Comparison of ENCODE assay signal across 12 cellular contexts in genomic region chr1:20494609-20495311, GRCh38. TPM values are rescaled to one million over a fixed set of nuclear protein-coding genes. Genes with fewer than 3 reads are reported as not detected.
A peak's percentile ranks its signal among the peaks of the same experiment; 100 is the strongest.
DNase-seq lines count a peak whose midpoint lies in the region; ATAC-seq, FAIRE-seq and TF ChIP-seq lines count a peak whose summit lies in the region.
"Had no signal": no experiment of that assay in that cellular context is flagged by ENCODE, and none has a peak within 500 bp of the region (broad histone marks: within the 10 kb centered on the region; RNA-seq: fewer than 3 reads in every experiment).

No MANE protein-coding gene starts in this region.

- intact Hi-C loops in OCI-LY7 (cut with micrococcal nuclease; ENCODE audit: unreplicated experiment), result loop anchor here (2.0 to 5.0 kb wide), 2 partner anchors 394 to 577 kb away; no protein-coding TSS in a partner anchor

- H2AFZ ChIP-seq in OCI-LY7 (ENCODE audit: low read length) (peak overlapping the region; percentile 90; the same call in 1 of the 2 replicates), H1 (ENCODE audit: low read length) (0 out of 2 replicates have a peak overlapping the region, but pooled peaks have one; percentile 65), neuronal stem cell (ENCODE audit: low read length) (peak overlapping the region; percentile 73)

- 68% methylated on average over 5 of the region's 5 CpGs; no CpG with 5 or more reads in 1 of the 2 experiments for WGBS in H1 (ENCODE audit: extremely low coverage in 1 of 2, insufficient coverage in 1 of 2, insufficient read length in 1 of 2, insufficient replicate concordance in 2 of 2, low coverage in 1 of 2, low lambda C conversion rate in 2 of 2, missing lambda C conversion rate in 1 of 2), 2 experiments
- no CpG with 5 or more reads among the region's 5 CpGs for WGBS in neuronal stem cell (ENCODE audit: extremely low coverage in 2 of 2, insufficient read length in 2 of 2, insufficient replicate concordance in 1 of 2), 2 donors

- H2BK5ac ChIP-seq in H1 (ENCODE audit: low read depth, low read length), result peak overlapping the region; percentile 30; the same call in 1 of the 2 replicates
- H2BK5ac ChIP-seq in neuronal stem cell (ENCODE audit: low read length), result no peak overlapping the region

- H3K4me1 ChIP-seq in OCI-LY7 (ENCODE audit: insufficient read depth, low read length, poor library complexity, severe bottlenecking) (peaks cover 21% of the 10 kb centered on the region), H1 (replicated peaks in 1 of 4; ENCODE audit: control insufficient read depth in 3 of 4, insufficient read depth in 4 of 4, low read length in 3 of 4) (peaks cover 0 to 11% (median 0%) of the 10 kb centered on the region in 4 experiments; a peak in 3 of 7 replicates), neuronal stem cell (ENCODE audit: control insufficient read depth in 2 of 2, insufficient read depth in 1 of 2, low read depth in 1 of 2, low read length in 2 of 2) (peaks cover 2 to 5% of the 10 kb centered on the region in 2 donors)

- H3K18ac ChIP-seq in H1 (ENCODE audit: extremely low read depth, low read length) (no peak overlapping the region), neuronal stem cell (ENCODE audit: low read length) (no peak overlapping the region)

- FAIRE-seq in H1 (lab: Jason Lieb, UNC), result no peak
- FAIRE-seq: G401.6 had no signal

- H3K27ac Mint-ChIP-seq in immature natural killer cell (no peak overlapping the region), nephron progenitor cell (no peak overlapping the region)

- H3K4me3 Mint-ChIP-seq in immature natural killer cell, result no peak overlapping the region
- H3K4me3 Mint-ChIP-seq in nephron progenitor cell, result no peak overlapping the region

- H2BK12ac ChIP-seq in H1 (ENCODE audit: low read depth, low read length) (peak overlapping the region; percentile 75; the same call in 1 of the 2 replicates), neuronal stem cell (ENCODE audit: low read length) (no peak overlapping the region)

- H3K27me3 Mint-ChIP-seq in immature natural killer cell (ENCODE audit: low read depth in 3 of 3) (peaks cover 2 to 5% (median 3%) of the 10 kb centered on the region in 3 donors), nephron progenitor cell (ENCODE audit: low read depth, poor library complexity) (peaks cover 36% of the 10 kb centered on the region)

- H3K27me3 ChIP-seq in H1 (replicated peaks in 1 of 4; ENCODE audit: control insufficient read depth in 3 of 4, extremely low read depth in 1 of 4, insufficient read depth in 3 of 4, low read length in 3 of 4) (no peaks in the 10 kb centered on the region; a peak in 2 of 7 replicates), neuronal stem cell (ENCODE audit: control insufficient read depth in 3 of 3, insufficient read depth in 3 of 3, low read depth in 1 of 3, low read length in 3 of 3) (peaks cover 0 to 26% (median 0%) of the 10 kb centered on the region in 3 experiments)
- H3K27me3 ChIP-seq: Peyer's patch had no signal

- no peaks in the 10 kb centered on the region for H3K79me2 ChIP-seq in OCI-LY7 (ENCODE audit: insufficient read depth, low read depth, low read length)
- H3K79me2 ChIP-seq in H1 (ENCODE audit: control insufficient read depth in 1 of 2, insufficient read depth in 2 of 2, low read length in 2 of 2), result no peaks in the 10 kb centered on the region

- H3K9me3 Mint-ChIP-seq in immature natural killer cell (no peaks in the 10 kb centered on the region), nephron progenitor cell (no peaks in the 10 kb centered on the region)

- H3K36me3 Mint-ChIP-seq in immature natural killer cell (peaks cover 0 to 16% (median 4%) of the 10 kb centered on the region in 3 donors), nephron progenitor cell (ENCODE audit: low read depth) (peaks cover 4% of the 10 kb centered on the region)

- H3K14ac ChIP-seq in H1 (ENCODE audit: insufficient read length) (no peak overlapping the region), neuronal stem cell (ENCODE audit: low read length) (no peak overlapping the region)

- H3K79me1 ChIP-seq in H1 (ENCODE audit: low read depth, low read length) (no peaks in the 10 kb centered on the region), neuronal stem cell (ENCODE audit: low read depth, low read length) (no peaks in the 10 kb centered on the region)

- H3K4me3 ChIP-seq in OCI-LY7 (ENCODE audit: low read depth, low read length, poor library complexity, severe bottlenecking) (no peak overlapping the region), H1 (ENCODE audit: extremely low read depth in 1 of 4, insufficient read depth in 2 of 4, low read depth in 3 of 4, low read length in 4 of 4) (peak overlapping the region in 1 of 4 experiments; percentile 48; a peak in 2 of 8 replicates), neuronal stem cell (ENCODE audit: low read length in 2 of 2) (no peak overlapping the region)

- peak; percentile 84 for DNase-seq in Daoy (ENCODE audit: low read depth)
- DNase-seq in OCI-LY7 (ENCODE audit: low spot score), result no peak
- DNase-seq in H1 (ENCODE audit: low read depth in 1 of 2, low spot score in 2 of 2), result no peak
- DNase-seq in neuronal stem cell (ENCODE audit: low spot score), result no peak
- no peak for DNase-seq in immature natural killer cell
- no peak for DNase-seq in nephron progenitor cell
- DNase-seq: activated CD4-positive, alpha-beta T cell treated with anti-CD3 and anti-CD28 coated beads, Interleukin-2, amount 50 U/mL, for 48 hours; right cardiac atrium had no signal

- no peaks in the 10 kb centered on the region for H3K9me2 ChIP-seq in OCI-LY7 (ENCODE audit: insufficient read depth, low read length)

- H3K23me2 ChIP-seq in H1 (ENCODE audit: low read depth, low read length), result no peaks in the 10 kb centered on the region; the same call in 1 of the 2 replicates

- H3K4ac ChIP-seq in H1 (replicated peaks; ENCODE audit: insufficient read length, low read depth, low read length) (no peak overlapping the region), neuronal stem cell (ENCODE audit: low read length) (no peak overlapping the region)

- H3K23ac ChIP-seq in H1 (ENCODE audit: insufficient read length) (no peak overlapping the region), neuronal stem cell (ENCODE audit: low read depth, low read length, poor library complexity) (no peak overlapping the region)

- no peak overlapping the region for H3K56ac ChIP-seq in H1 (replicated peaks; ENCODE audit: insufficient read length, low read depth, low read length)

- 0 out of 2 replicates have a peak overlapping the region, but pooled peaks have one; percentile 8 for H2BK20ac ChIP-seq in H1 (ENCODE audit: low read length)

- no peak overlapping the region for H4K5ac ChIP-seq in H1 (ENCODE audit: insufficient read length, low read depth, low read length)

- H3K36me3 ChIP-seq in OCI-LY7 (ENCODE audit: insufficient read depth, low read length) (peaks cover 25% of the 10 kb centered on the region), H1 (ENCODE audit: control insufficient read depth in 2 of 4, insufficient read depth in 4 of 4, low read length in 3 of 4) (peaks cover 3 to 6% (median 4%) of the 10 kb centered on the region in 4 experiments; a peak in 5 of 8 replicates), neuronal stem cell (replicated peaks in 1 of 2; ENCODE audit: control insufficient read depth in 2 of 2, insufficient read depth in 2 of 2, low read length in 2 of 2) (peaks cover 9 to 15% of the 10 kb centered on the region in 2 donors)

- H3K27ac ChIP-seq in OCI-LY7 (ENCODE audit: low read depth, low read length, poor library complexity, severe bottlenecking) (no peak overlapping the region), H1 (ENCODE audit: low read depth, low read length) (no peak overlapping the region), neuronal stem cell (replicated peaks; ENCODE audit: low read length) (no peak overlapping the region)
- H3K27ac ChIP-seq: Peyer's patch had no signal

- TF ChIP-seq CTCF in OCI-LY7 (conservative IDR thresholded peaks at IDR 0.05; ENCODE audit: low read length) (no peak), H1 (IDR thresholded peaks at IDR 0.05; ENCODE audit: control extremely low read depth in 1 of 3, insufficient read depth in 1 of 3, low read depth in 1 of 3, low read length in 3 of 3) (no peak), nephron progenitor cell (IDR thresholded peaks at IDR 0.05) (no peak)

- no peak for TF ChIP-seq RAD21 in H1 (IDR thresholded peaks at IDR 0.05 in 1 of 2, conservative IDR thresholded peaks at IDR 0.05 in 1 of 2; ENCODE audit: low read depth in 2 of 2, low read length in 2 of 2)

- POLR2A ChIA-PET in OCI-LY7 (lab: Charles Lee), result interaction anchor here (0.6 to 2.0 kb wide), 3 partner anchors 11 to 1936 kb away, joined by 4 to 8 read pairs (median 6); no protein-coding TSS in a partner anchor
- POLR2A ChIA-PET in H1 (lab: Charles Lee; ENCODE audit: partially characterized antibody), result interaction anchor here (0.6 to 1.2 kb wide), 3 partner anchors 8 to 613 kb away, joined by 3 to 4 read pairs (median 3); partner anchors contain the start of gene OTUD3

- H3K4me1 Mint-ChIP-seq in immature natural killer cell, result peaks cover 0 to 3% of the 10 kb centered on the region in 2 donors
- H3K4me1 Mint-ChIP-seq in nephron progenitor cell, result peaks cover 4% of the 10 kb centered on the region

- no peak overlapping the region for H4K8ac ChIP-seq in H1 (ENCODE audit: extremely low read depth, insufficient read depth, low read length)
- H4K8ac ChIP-seq in neuronal stem cell (ENCODE audit: low read depth, low read length), result no peak overlapping the region

- no peak for ATAC-seq in HG02884 (IDR thresholded peaks at IDR 0.05; ENCODE audit: unreplicated experiment)
- ATAC-seq in HG03045 (IDR thresholded peaks at IDR 0.05; ENCODE audit: unreplicated experiment), result no peak

- no peak overlapping the region; a peak in 1 of 7 replicates for H3K9ac ChIP-seq in H1 (replicated peaks in 1 of 4; ENCODE audit: extremely low read depth in 1 of 4, low read depth in 3 of 4, low read length in 3 of 4)
- no peak overlapping the region for H3K9ac ChIP-seq in neuronal stem cell (ENCODE audit: low read depth, low read length, poor library complexity)

- H3K9me3 ChIP-seq in OCI-LY7 (ENCODE audit: low read length) (no peaks in the 10 kb centered on the region), H1 (ENCODE audit: insufficient read depth in 2 of 2, low read depth in 1 of 2, low read length in 1 of 2) (no peaks in the 10 kb centered on the region; a peak in 1 of 4 replicates), neuronal stem cell (replicated peaks in 1 of 2; ENCODE audit: control insufficient read depth in 2 of 2, insufficient read depth in 1 of 2, low read depth in 1 of 2, low read length in 2 of 2) (no peaks in the 10 kb centered on the region)
- H3K9me3 ChIP-seq: Peyer's patch had no signal

- CTCF ChIA-PET in OCI-LY7 (lab: Charles Lee; ENCODE audit: unreplicated experiment) (interaction anchor here (0.5 to 1.4 kb wide), 6 partner anchors 131 to 325 kb away, joined by 3 to 7 read pairs (median 4); no protein-coding TSS in a partner anchor), H1 (lab: Charles Lee; ENCODE audit: partially characterized antibody) (interaction anchor here (0.6 to 6.9 kb wide), 54 partner anchors 11 to 800 kb away, joined by 3 to 54 read pairs (median 4); partner anchors contain the start of gene MUL1)

- BruUV-seq in OCI-LY7 (replicated peaks; lab: Mats Ljungman, UMichigan), result no TSS peak

- TF ChIP-seq EP300 in H1 (IDR thresholded peaks at IDR 0.05; ENCODE audit: borderline replicate concordance in 1 of 2, low read depth in 2 of 2, low read length in 2 of 2), result no peak

- no peak overlapping the region for H2BK120ac ChIP-seq in H1 (replicated peaks; ENCODE audit: low read depth, low read length)
- no peak overlapping the region for H2BK120ac ChIP-seq in neuronal stem cell (ENCODE audit: low read depth, low read length)

- H4K91ac ChIP-seq in H1 (replicated peaks; ENCODE audit: insufficient read length, low read length), result peak overlapping the region; percentile 49
- H4K91ac ChIP-seq in neuronal stem cell (ENCODE audit: low read depth, low read length, poor library complexity), result no peak overlapping the region

- H2BK15ac ChIP-seq in H1 (ENCODE audit: low read length), result no peak overlapping the region
- H2BK15ac ChIP-seq in neuronal stem cell (ENCODE audit: low read length), result no peak overlapping the region

- H3K4me2 ChIP-seq in OCI-LY7 (ENCODE audit: low read length), result no peak overlapping the region
- peak overlapping the region; percentile 1 to 67 for H3K4me2 ChIP-seq in H1 (ENCODE audit: insufficient read depth in 1 of 2, low read depth in 2 of 2, low read length in 2 of 2)
- H3K4me2 ChIP-seq in neuronal stem cell (ENCODE audit: insufficient read depth, low read length, poor library complexity, severe bottlenecking), result no peak overlapping the region

- no peaks in the 10 kb centered on the region for H4K20me1 ChIP-seq in OCI-LY7 (ENCODE audit: insufficient read depth, low read length)
- no peaks in the 10 kb centered on the region for H4K20me1 ChIP-seq in H1 (replicated peaks in 1 of 2; ENCODE audit: control insufficient read depth in 1 of 2, insufficient read depth in 2 of 2, low read length in 2 of 2)

- no peak for TF ChIP-seq POLR2A in H1 (IDR thresholded peaks at IDR 0.05; ENCODE audit: control extremely low read depth in 1 of 2, low read depth in 2 of 2, low read length in 2 of 2)

- H2AK5ac ChIP-seq in H1 (ENCODE audit: low read depth, low read length) (no peak overlapping the region), neuronal stem cell (ENCODE audit: low read depth, low read length) (no peak overlapping the region)

RNA-seq across cellular contexts. Expression of gene CAMK2N1, which starts 8.8 kb away (rescaled TPM):
- 2.2 and 5.4 TPM in 2 replicates for total RNA-seq in Daoy (2014; rRNA removed; shearing (Covaris generic))
- total RNA-seq in OCI-LY7 (2014; rRNA removed; shearing (Covaris generic)), result not detected in 2 replicates
- total RNA-seq in OCI-LY7 (2022), result not detected in 2 replicates
- total RNA-seq in H1 (2021; fragmentation: NEBNext Ultra II Directional; extraction: Animal tissue kit (Norgen Biotek cat#: 25700)), result 5.6 and 7.4 TPM in 2 replicates
- polyA plus RNA-seq in H1 (2011; rRNA removed), result 1.8 and 2.3 TPM in 2 replicates
- polyA plus RNA-seq in H1 (2011; cell fraction: cytosol; rRNA removed), result 2.2 TPM
- 2.4 TPM for polyA plus RNA-seq in H1 (2011; cell fraction: nucleus; rRNA removed)
- 4.4 to 6.6 TPM (median 4.5 TPM) in 4 replicates for polyA plus RNA-seq in H1 (2012, experiment 1 of 2)
- 3.6 TPM for polyA plus RNA-seq in H1 (2012, experiment 2 of 2)
- 8.6 TPM for polyA plus RNA-seq in H1 (2013, experiment 1 of 2)
- polyA plus RNA-seq in H1 (2013, experiment 2 of 2), result 8.6 TPM
- polyA minus RNA-seq in H1 (2011; rRNA and poly(A)+ RNA removed), result 0.34 and 0.41 TPM in 2 replicates
- 2.3 TPM for polyA minus RNA-seq in H1 (2011; cell fraction: cytosol; rRNA and poly(A)+ RNA removed)
- polyA minus RNA-seq in H1 (2011; cell fraction: nucleus; rRNA and poly(A)+ RNA removed), result 1.4 TPM
- polyA plus RNA-seq in neuronal stem cell (2013, experiment 1 of 2), result 61.9 TPM
- 63.1 TPM for polyA plus RNA-seq in neuronal stem cell (2013, experiment 2 of 2)
- polyA plus RNA-seq in immature natural killer cell, result under 1 TPM in 2 of 3 donors, not detected in 1; 0.10 to 0.43 TPM

RNA-seq across cellular contexts. Expression of gene MUL1, which starts 13.2 kb away (rescaled TPM):
- 44.8 and 52.6 TPM in 2 replicates for total RNA-seq in Daoy (2014; rRNA removed; shearing (Covaris generic))
- total RNA-seq in OCI-LY7 (2014; rRNA removed; shearing (Covaris generic)), result 15.5 and 16.3 TPM in 2 replicates
- 20.6 and 25.2 TPM in 2 replicates for total RNA-seq in OCI-LY7 (2022)
- 16.4 and 16.9 TPM in 2 replicates for total RNA-seq in H1 (2021; fragmentation: NEBNext Ultra II Directional; extraction: Animal tissue kit (Norgen Biotek cat#: 25700))
- polyA plus RNA-seq in H1 (2011; rRNA removed) (20.5 and 20.8 TPM in 2 replicates), immature natural killer cell (10 to 100 TPM; 35.1 to 52.1 (median 49.2) TPM)
- 17.4 TPM for polyA plus RNA-seq in H1 (2011; cell fraction: cytosol; rRNA removed)
- 20.6 TPM for polyA plus RNA-seq in H1 (2011; cell fraction: nucleus; rRNA removed)
- 12.0 to 19.7 TPM (median 17.1 TPM) in 4 replicates for polyA plus RNA-seq in H1 (2012, experiment 1 of 2)
- 22.2 TPM for polyA plus RNA-seq in H1 (2012, experiment 2 of 2)
- 17.9 TPM for polyA plus RNA-seq in H1 (2013, experiment 1 of 2)
- polyA plus RNA-seq in H1 (2013, experiment 2 of 2), result 20.4 TPM
- 21.6 and 22.8 TPM in 2 replicates for polyA minus RNA-seq in H1 (2011; rRNA and poly(A)+ RNA removed)
- polyA minus RNA-seq in H1 (2011; cell fraction: cytosol; rRNA and poly(A)+ RNA removed), result 10.4 TPM
- 13.4 TPM for polyA minus RNA-seq in H1 (2011; cell fraction: nucleus; rRNA and poly(A)+ RNA removed)
- polyA plus RNA-seq in neuronal stem cell (2013, experiment 1 of 2), result 10.7 TPM
- 10.3 TPM for polyA plus RNA-seq in neuronal stem cell (2013, experiment 2 of 2)

RNA-seq across cellular contexts. Expression of gene FAM43B, which starts 57.6 kb away (rescaled TPM):
- total RNA-seq in Daoy (2014; rRNA removed; shearing (Covaris generic)), result 0.29 TPM in 1 of 2 replicates, not detected in the other
- not detected in 2 replicates for total RNA-seq in OCI-LY7 (2014; rRNA removed; shearing (Covaris generic))
- total RNA-seq in OCI-LY7 (2022), result not detected in 2 replicates
- total RNA-seq in H1 (2021; fragmentation: NEBNext Ultra II Directional; extraction: Animal tissue kit (Norgen Biotek cat#: 25700)), result 1.9 and 2.2 TPM in 2 replicates
- polyA plus RNA-seq in H1 (2011; rRNA removed) (0.88 and 1.0 TPM in 2 replicates), immature natural killer cell (not detected)
- 0.71 TPM for polyA plus RNA-seq in H1 (2011; cell fraction: cytosol; rRNA removed)
- 1.2 TPM for polyA plus RNA-seq in H1 (2011; cell fraction: nucleus; rRNA removed)
- 0.81 to 1.7 TPM (median 1.6 TPM) in 4 replicates for polyA plus RNA-seq in H1 (2012, experiment 1 of 2)
- polyA plus RNA-seq in H1 (2012, experiment 2 of 2), result 2.1 TPM
- polyA plus RNA-seq in H1 (2013, experiment 1 of 2), result 0.93 TPM
- polyA plus RNA-seq in H1 (2013, experiment 2 of 2), result 0.66 TPM
- 0.13 and 0.44 TPM in 2 replicates for polyA minus RNA-seq in H1 (2011; rRNA and poly(A)+ RNA removed)
- polyA minus RNA-seq in H1 (2011; cell fraction: cytosol; rRNA and poly(A)+ RNA removed), result 1.7 TPM
- 0.80 TPM for polyA minus RNA-seq in H1 (2011; cell fraction: nucleus; rRNA and poly(A)+ RNA removed)
- polyA plus RNA-seq in neuronal stem cell (2013, experiment 1 of 2), result 1.6 TPM
- 1.5 TPM for polyA plus RNA-seq in neuronal stem cell (2013, experiment 2 of 2)
- total RNA-seq: Peyer's patch had no signal

Comparison
In these comparisons a context has a peak if more than half of its experiments do, and no peak if none do; other contexts are left out.
1. H3K4me2 ChIP-seq: peak in H1 (2 of 2); none in OCI-LY7 (single experiment) and neuronal stem cell (single experiment).
2. Peak in every context shown above with its lines, with median percentiles within 50 percentile points of each other: H2AFZ ChIP-seq.